Comparison of ENCODE assay signal across 2 cellular contexts in the genomic region with DNA sequence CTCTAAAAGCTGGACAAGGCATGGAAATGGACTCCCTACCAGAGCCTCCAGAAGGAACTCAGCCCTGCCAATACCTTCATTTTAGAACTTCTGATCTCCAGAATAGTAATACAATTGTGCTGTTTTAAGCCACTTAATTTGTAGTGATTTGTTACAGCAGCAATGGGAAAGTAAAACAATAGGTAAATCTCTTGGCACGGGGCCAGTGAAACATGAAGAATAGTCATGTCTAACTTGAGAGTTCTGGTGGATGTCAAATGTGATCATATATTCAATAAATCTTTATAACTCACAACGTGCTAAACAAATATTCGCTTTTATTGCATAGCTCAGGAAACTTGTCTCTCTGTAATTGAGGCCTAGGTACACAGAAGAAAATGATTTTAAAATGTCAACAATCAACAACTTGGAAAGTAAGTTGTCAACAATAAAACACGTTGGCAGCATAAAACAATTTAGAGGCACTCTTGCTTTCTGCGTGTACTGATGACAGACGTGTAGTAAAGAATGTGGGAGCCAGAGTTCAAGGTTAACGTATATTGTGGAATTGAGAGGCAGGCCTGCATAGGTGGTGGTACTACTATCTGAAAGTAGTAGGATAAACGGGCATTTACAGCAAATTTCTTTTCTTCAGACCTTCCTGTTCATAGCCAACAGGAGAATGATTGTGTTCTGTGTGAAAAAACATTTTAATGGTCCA.
A peak's percentile ranks its signal among the peaks of the same experiment; 100 is the strongest.
TF ChIP-seq lines count a peak whose summit lies in the region.

No MANE protein-coding gene starts in this region.

TF ChIP-seq in HepG2, 621 proteins besides CTCF, POLR2A, EP300 and RAD21:
- no peak for TF ChIP-seq ZNF792 (CRISPR knock-in tag; IDR thresholded peaks at IDR 0.05)
- TF ChIP-seq, protein P1, sequence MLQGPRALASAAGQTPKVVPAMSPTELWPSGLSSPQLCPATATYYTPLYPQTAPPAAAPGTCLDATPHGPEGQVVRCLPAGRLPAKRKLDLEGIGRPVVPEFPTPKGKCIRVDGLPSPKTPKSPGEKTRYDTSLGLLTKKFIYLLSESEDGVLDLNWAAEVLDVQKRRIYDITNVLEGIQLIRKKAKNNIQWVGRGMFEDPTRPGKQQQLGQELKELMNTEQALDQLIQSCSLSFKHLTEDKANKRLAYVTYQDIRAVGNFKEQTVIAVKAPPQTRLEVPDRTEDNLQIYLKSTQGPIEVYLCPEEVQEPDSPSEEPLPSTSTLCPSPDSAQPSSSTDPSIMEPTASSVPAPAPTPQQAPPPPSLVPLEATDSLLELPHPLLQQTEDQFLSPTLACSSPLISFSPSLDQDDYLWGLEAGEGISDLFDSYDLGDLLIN (CRISPR knock-in tag; IDR thresholded peaks at IDR 0.05; ENCODE audit: borderline replicate concordance), result no peak
- no peak for TF ChIP-seq KAT2B (IDR thresholded peaks at IDR 0.05; ENCODE audit: borderline replicate concordance, low read depth, low read length)
- TF ChIP-seq NCOA1 (CRISPR knock-in tag; IDR thresholded peaks at IDR 0.05), result no peak
- TF ChIP-seq NPAS2 (CRISPR knock-in tag; IDR thresholded peaks at IDR 0.05; ENCODE audit: borderline replicate concordance), result no peak
- TF ChIP-seq NFE2L1 (CRISPR knock-in tag; IDR thresholded peaks at IDR 0.05; ENCODE audit: borderline replicate concordance), result no peak
- TF ChIP-seq ATRX (CRISPR knock-in tag; IDR thresholded peaks at IDR 0.05; ENCODE audit: borderline replicate concordance), result no peak
- no peak for TF ChIP-seq ZSCAN12 (CRISPR knock-in tag; IDR thresholded peaks at IDR 0.05)
- no peak for TF ChIP-seq HOXA9 (CRISPR knock-in tag; IDR thresholded peaks at IDR 0.05; ENCODE audit: borderline replicate concordance)
- no peak for TF ChIP-seq ZNF432 (CRISPR knock-in tag; IDR thresholded peaks at IDR 0.05; ENCODE audit: borderline replicate concordance)
- TF ChIP-seq, protein P2, sequence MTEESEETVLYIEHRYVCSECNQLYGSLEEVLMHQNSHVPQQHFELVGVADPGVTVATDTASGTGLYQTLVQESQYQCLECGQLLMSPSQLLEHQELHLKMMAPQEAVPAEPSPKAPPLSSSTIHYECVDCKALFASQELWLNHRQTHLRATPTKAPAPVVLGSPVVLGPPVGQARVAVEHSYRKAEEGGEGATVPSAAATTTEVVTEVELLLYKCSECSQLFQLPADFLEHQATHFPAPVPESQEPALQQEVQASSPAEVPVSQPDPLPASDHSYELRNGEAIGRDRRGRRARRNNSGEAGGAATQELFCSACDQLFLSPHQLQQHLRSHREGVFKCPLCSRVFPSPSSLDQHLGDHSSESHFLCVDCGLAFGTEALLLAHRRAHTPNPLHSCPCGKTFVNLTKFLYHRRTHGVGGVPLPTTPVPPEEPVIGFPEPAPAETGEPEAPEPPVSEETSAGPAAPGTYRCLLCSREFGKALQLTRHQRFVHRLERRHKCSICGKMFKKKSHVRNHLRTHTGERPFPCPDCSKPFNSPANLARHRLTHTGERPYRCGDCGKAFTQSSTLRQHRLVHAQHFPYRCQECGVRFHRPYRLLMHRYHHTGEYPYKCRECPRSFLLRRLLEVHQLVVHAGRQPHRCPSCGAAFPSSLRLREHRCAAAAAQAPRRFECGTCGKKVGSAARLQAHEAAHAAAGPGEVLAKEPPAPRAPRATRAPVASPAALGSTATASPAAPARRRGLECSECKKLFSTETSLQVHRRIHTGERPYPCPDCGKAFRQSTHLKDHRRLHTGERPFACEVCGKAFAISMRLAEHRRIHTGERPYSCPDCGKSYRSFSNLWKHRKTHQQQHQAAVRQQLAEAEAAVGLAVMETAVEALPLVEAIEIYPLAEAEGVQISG (CRISPR knock-in tag; IDR thresholded peaks at IDR 0.05), result no peak
- no peak for TF ChIP-seq ZHX1 (CRISPR knock-in tag; IDR thresholded peaks at IDR 0.05; ENCODE audit: low read depth)
- TF ChIP-seq ZFP36 (IDR thresholded peaks at IDR 0.05; ENCODE audit: borderline replicate concordance, low read depth, low read length, partially characterized antibody), result no peak
- no peak for TF ChIP-seq SMAD1 (CRISPR knock-in tag; IDR thresholded peaks at IDR 0.05; ENCODE audit: borderline replicate concordance, low read depth)
- no peak for TF ChIP-seq ZNF577 (CRISPR knock-in tag; IDR thresholded peaks at IDR 0.05; ENCODE audit: borderline replicate concordance, low read depth)

TF ChIP-seq in K562, 482 proteins besides CTCF, POLR2A, EP300 and RAD21:
- TF ChIP-seq TFAP4 (CRISPR knock-in tag; IDR thresholded peaks at IDR 0.05; ENCODE audit: borderline replicate concordance) (no peak), DACH1 (IDR thresholded peaks at IDR 0.05; ENCODE audit: partially characterized antibody) (no peak), MTA3 (IDR thresholded peaks at IDR 0.05; ENCODE audit: borderline replicate concordance) (no peak), NFIC (IDR thresholded peaks at IDR 0.05) (peak; percentile 66)
TF ChIP-seq in K562: peak in this region for 1.
